2 cellular contexts compared by ENCODE assay signal in genomic region chrX:18368402-18368801, GRCh38.
TF ChIP-seq lines count a peak whose summit lies in the region.

No MANE protein-coding gene starts in this region.

TF ChIP-seq in HepG2, 621 proteins besides CTCF, POLR2A, EP300 and RAD21:
- TF ChIP-seq KDM1A (CRISPR knock-in tag; IDR thresholded peaks at IDR 0.05) (no peak), ETV6 (CRISPR knock-in tag; conservative IDR thresholded peaks at IDR 0.05) (no peak), EZH2 (conservative IDR thresholded peaks at IDR 0.05; ENCODE audit: low read depth, low read length) (no peak), KLF11 (CRISPR knock-in tag; IDR thresholded peaks at IDR 0.05) (no peak)

TF ChIP-seq in H1, 55 proteins besides CTCF, POLR2A, EP300 and RAD21:
- TF ChIP-seq TBP (IDR thresholded peaks at IDR 0.05; ENCODE audit: low read depth, low read length) (no peak), E2F6 (IDR thresholded peaks at IDR 0.05) (peak; percentile 34; the same call in 1 of the 2 replicates), MAX (IDR thresholded peaks at IDR 0.05) (peak; percentile 41; the same call in 1 of the 2 replicates)
